Comparison of ENCODE assay signal across 8 cellular contexts in genomic region chr12:52010152-52010622, GRCh38. TPM values are rescaled to one million over a fixed set of nuclear protein-coding genes. Genes with fewer than 3 reads are reported as not detected.
DNase-seq lines count a peak whose midpoint lies in the region; ATAC-seq and TF ChIP-seq lines count a peak whose summit lies in the region.

No MANE protein-coding gene starts in this region.

- H2BK5ac ChIP-seq in neuronal stem cell (ENCODE audit: low read length), result no peak overlapping the region

- peaks cover 4 to 14% of the 10 kb centered on the region in 2 donors for H3K9me3 ChIP-seq in neuronal stem cell (replicated peaks in 1 of 2; ENCODE audit: control insufficient read depth in 2 of 2, insufficient read depth in 1 of 2, low read depth in 1 of 2, low read length in 2 of 2)

- DNase-seq in Ammon's horn (ENCODE audit: low spot score), result peak; percentile 87
- DNase-seq in SK-MEL-5 (ENCODE audit: low read depth, low spot score), result peak; percentile 83
- DNase-seq in fibroblast of villous mesenchyme (ENCODE audit: low read depth), result peak; percentile 90
- DNase-seq in neuronal stem cell (ENCODE audit: low spot score), result peak; percentile 82
- DNase-seq in activated effector memory CD4-positive, alpha-beta T cell treated with anti-CD3 and anti-CD28 coated beads, Interleukin-2, amount 50 U/mL, for 16 hours, result no peak
- no peak for DNase-seq in stimulated activated naive CD4-positive, alpha-beta T cell (lab: John Stamatoyannopoulos, UW)
- DNase-seq in activated CD4-positive, alpha-beta T cell treated with anti-CD3 and anti-CD28 coated beads for 36 hours, result no peak
- DNase-seq in kidney tubule cell (ENCODE audit: low spot score), result no peak

- H2BK12ac ChIP-seq in neuronal stem cell (ENCODE audit: low read length), result peak overlapping the region; percentile 12

- CTCF ChIA-PET in activated CD4-positive, alpha-beta T cell treated with anti-CD3 and anti-CD28 coated beads for 36 hours (lab: Charles Lee), result interaction anchor here (0.6 to 5.6 kb wide), 7 partner anchors 11 to 76 kb away, joined by 3 to 64 read pairs (median 3); no protein-coding TSS in a partner anchor

- peak overlapping the region; percentile 26 for H3K4me2 ChIP-seq in neuronal stem cell (ENCODE audit: insufficient read depth, low read length, poor library complexity, severe bottlenecking)

- peak overlapping the region; percentile 89 for H3K27ac ChIP-seq in neuronal stem cell (replicated peaks; ENCODE audit: low read length)

- no peak overlapping the region for H2BK15ac ChIP-seq in neuronal stem cell (ENCODE audit: low read length)

- TF ChIP-seq CTCF in fibroblast of villous mesenchyme (IDR thresholded peaks at IDR 0.05; ENCODE audit: insufficient read depth, low read depth, low read length), result no peak

- H4K91ac ChIP-seq in neuronal stem cell (ENCODE audit: low read depth, low read length, poor library complexity), result no peak overlapping the region

- no peaks in the 10 kb centered on the region for H3K9me3 Mint-ChIP-seq in activated CD4-positive, alpha-beta T cell treated with anti-CD3 and anti-CD28 coated beads for 36 hours (ENCODE audit: low read depth)

- peaks cover 14% of the 10 kb centered on the region for H3K36me3 Mint-ChIP-seq in activated CD4-positive, alpha-beta T cell treated with anti-CD3 and anti-CD28 coated beads for 36 hours (ENCODE audit: low read depth)

- H3K4ac ChIP-seq in neuronal stem cell (ENCODE audit: low read length), result no peak overlapping the region

- peaks cover 0 to 29% (median 0%) of the 10 kb centered on the region in 3 experiments for H3K27me3 ChIP-seq in neuronal stem cell (ENCODE audit: control insufficient read depth in 3 of 3, insufficient read depth in 3 of 3, low read depth in 1 of 3, low read length in 3 of 3)

- H3K4me3 ChIP-seq in fibroblast of villous mesenchyme (ENCODE audit: low read depth, low read length), result peak overlapping the region; percentile 19
- peak overlapping the region in 1 of 2 donors; percentile 37 for H3K4me3 ChIP-seq in neuronal stem cell (ENCODE audit: low read length in 2 of 2)

- H2AK5ac ChIP-seq in neuronal stem cell (ENCODE audit: low read depth, low read length), result peak overlapping the region; percentile 31

- H3K79me1 ChIP-seq in neuronal stem cell (ENCODE audit: low read depth, low read length), result no peaks in the 10 kb centered on the region

- H3K4me1 ChIP-seq in neuronal stem cell (ENCODE audit: control insufficient read depth in 2 of 2, insufficient read depth in 1 of 2, low read depth in 1 of 2, low read length in 2 of 2), result peaks cover 24 to 28% of the 10 kb centered on the region in 2 donors

- H3K9ac ChIP-seq in neuronal stem cell (ENCODE audit: low read depth, low read length, poor library complexity), result peak overlapping the region; percentile 24

- no peak overlapping the region for H3K14ac ChIP-seq in neuronal stem cell (ENCODE audit: low read length)

- no peak overlapping the region for H3K23ac ChIP-seq in neuronal stem cell (ENCODE audit: low read depth, low read length, poor library complexity)

- H3K27me3 Mint-ChIP-seq in activated CD4-positive, alpha-beta T cell treated with anti-CD3 and anti-CD28 coated beads for 36 hours, result peaks cover 4% of the 10 kb centered on the region

- in situ Hi-C loops in SK-MEL-5 (cut with HindIII; ENCODE audit: low pct_unique_long_range_greater_than_20kb, low sequenced_read_pairs), result no loop called here

- H4K8ac ChIP-seq in neuronal stem cell (ENCODE audit: low read depth, low read length), result no peak overlapping the region

- WGBS in neuronal stem cell (ENCODE audit: extremely low coverage in 2 of 2, insufficient read length in 2 of 2, insufficient replicate concordance in 1 of 2), 2 donors, result no CpG with 5 or more reads among the region's 11 CpGs

- peak overlapping the region; percentile 77 for H2AFZ ChIP-seq in neuronal stem cell (ENCODE audit: low read length)

- no peak overlapping the region for H3K4me3 Mint-ChIP-seq in activated CD4-positive, alpha-beta T cell treated with anti-CD3 and anti-CD28 coated beads for 36 hours

- peaks cover 13% of the 10 kb centered on the region for H3K4me1 Mint-ChIP-seq in activated CD4-positive, alpha-beta T cell treated with anti-CD3 and anti-CD28 coated beads for 36 hours

- peak overlapping the region; percentile 92 for H3K18ac ChIP-seq in neuronal stem cell (ENCODE audit: low read length)

- POLR2A ChIA-PET in activated CD4-positive, alpha-beta T cell treated with anti-CD3 and anti-CD28 coated beads for 36 hours (lab: Charles Lee), result no interaction called here

- no peak for ATAC-seq in activated CD4-positive, alpha-beta T cell treated with anti-CD3 and anti-CD28 coated beads for 36 hours

- H3K36me3 ChIP-seq in neuronal stem cell (replicated peaks in 1 of 2; ENCODE audit: control insufficient read depth in 2 of 2, insufficient read depth in 2 of 2, low read length in 2 of 2), result peaks cover 6 to 33% of the 10 kb centered on the region in 2 donors

- no peak overlapping the region for H3K27ac Mint-ChIP-seq in activated CD4-positive, alpha-beta T cell treated with anti-CD3 and anti-CD28 coated beads for 36 hours

- intact Hi-C loops in activated CD4-positive, alpha-beta T cell treated with anti-CD3 and anti-CD28 coated beads for 36 hours (cut with DNase I, micrococcal nuclease), result no loop called here

- no peak overlapping the region for H2BK120ac ChIP-seq in neuronal stem cell (ENCODE audit: low read depth, low read length)

RNA-seq across cellular contexts. Expression of gene TAMALIN, which starts 3.4 kb away (rescaled TPM):
- 25.5 and 26.7 TPM in 2 replicates for total RNA-seq in SK-MEL-5 (2014; rRNA removed; shearing (Covaris generic))
- 16.7 and 18.1 TPM in 2 replicates for polyA plus RNA-seq in SK-MEL-5 (2015; cell fraction: cytosol; rRNA removed)
- polyA plus RNA-seq in SK-MEL-5 (2015; cell fraction: nucleus; rRNA removed), result 22.3 and 27.8 TPM in 2 replicates
- 2.2 and 7.7 TPM in 2 replicates for total RNA-seq in fibroblast of villous mesenchyme
- 11.1 TPM for polyA plus RNA-seq in neuronal stem cell (2013, experiment 1 of 2)
- 10.9 TPM for polyA plus RNA-seq in neuronal stem cell (2013, experiment 2 of 2)
- total RNA-seq in activated CD4-positive, alpha-beta T cell treated with anti-CD3 and anti-CD28 coated beads for 36 hours, result 10 to 100 TPM in 1 of 2 experiments, 1 to 10 TPM in 1; 6.4 to 11.5 TPM

RNA-seq across cellular contexts. Expression of gene NR4A1, which starts 41.1 kb away (rescaled TPM):
- total RNA-seq in SK-MEL-5 (2014; rRNA removed; shearing (Covaris generic)), result 33.5 and 35.4 TPM in 2 replicates
- polyA plus RNA-seq in SK-MEL-5 (2015; cell fraction: cytosol; rRNA removed), result 172 and 190 TPM in 2 replicates
- polyA plus RNA-seq in SK-MEL-5 (2015; cell fraction: nucleus; rRNA removed), result 199 and 239 TPM in 2 replicates
- total RNA-seq in fibroblast of villous mesenchyme, result 2.2 and 2.9 TPM in 2 replicates
- 46.2 TPM for polyA plus RNA-seq in neuronal stem cell (2013, experiment 1 of 2)
- 44.5 TPM for polyA plus RNA-seq in neuronal stem cell (2013, experiment 2 of 2)
- 10 to 100 TPM; 69.4 to 72.8 TPM for total RNA-seq in activated CD4-positive, alpha-beta T cell treated with anti-CD3 and anti-CD28 coated beads for 36 hours

RNA-seq across cellular contexts. Expression of gene ACVR1B, which starts 58.7 kb away (rescaled TPM):
- 6.3 and 6.4 TPM in 2 replicates for total RNA-seq in SK-MEL-5 (2014; rRNA removed; shearing (Covaris generic))
- polyA plus RNA-seq in SK-MEL-5 (2015; cell fraction: cytosol; rRNA removed), result 16.3 and 22.0 TPM in 2 replicates
- 5.7 and 6.5 TPM in 2 replicates for polyA plus RNA-seq in SK-MEL-5 (2015; cell fraction: nucleus; rRNA removed)
- 6.4 and 6.5 TPM in 2 replicates for total RNA-seq in fibroblast of villous mesenchyme
- polyA plus RNA-seq in neuronal stem cell (2013, experiment 1 of 2), result 12.6 TPM
- polyA plus RNA-seq in neuronal stem cell (2013, experiment 2 of 2), result 12.7 TPM
- 10 to 100 TPM; 10.1 to 12.7 TPM for total RNA-seq in activated CD4-positive, alpha-beta T cell treated with anti-CD3 and anti-CD28 coated beads for 36 hours

RNA-seq across cellular contexts. Expression of gene ATG101, which starts 59.6 kb away (rescaled TPM):
- 90.4 and 104 TPM in 2 replicates for total RNA-seq in SK-MEL-5 (2014; rRNA removed; shearing (Covaris generic))
- polyA plus RNA-seq in SK-MEL-5 (2015; cell fraction: cytosol; rRNA removed), result 99.8 and 106 TPM in 2 replicates
- 62.6 and 65.9 TPM in 2 replicates for polyA plus RNA-seq in SK-MEL-5 (2015; cell fraction: nucleus; rRNA removed)
- 70.0 and 71.8 TPM in 2 replicates for total RNA-seq in fibroblast of villous mesenchyme
- polyA plus RNA-seq in neuronal stem cell (2013, experiment 1 of 2), result 16.4 TPM
- 15.2 TPM for polyA plus RNA-seq in neuronal stem cell (2013, experiment 2 of 2)
- total RNA-seq in activated CD4-positive, alpha-beta T cell treated with anti-CD3 and anti-CD28 coated beads for 36 hours, result 10 to 100 TPM; 24.0 to 30.7 TPM

Comparison
In these comparisons a context has a peak if more than half of its experiments do, and no peak if none do; other contexts are left out.
1. DNase-seq: peak in Ammon's horn (single experiment), SK-MEL-5 (single experiment), fibroblast of villous mesenchyme (single experiment) and neuronal stem cell (single experiment); none in activated effector memory CD4-positive, alpha-beta T cell treated with anti-CD3 and anti-CD28 coated beads, Interleukin-2, amount 50 U/mL, for 16 hours (single experiment), stimulated activated naive CD4-positive, alpha-beta T cell (0 of 6), activated CD4-positive, alpha-beta T cell treated with anti-CD3 and anti-CD28 coated beads for 36 hours (single experiment) and kidney tubule cell (single experiment).